8 cellular contexts compared by ENCODE assay signal in the genomic region with DNA sequence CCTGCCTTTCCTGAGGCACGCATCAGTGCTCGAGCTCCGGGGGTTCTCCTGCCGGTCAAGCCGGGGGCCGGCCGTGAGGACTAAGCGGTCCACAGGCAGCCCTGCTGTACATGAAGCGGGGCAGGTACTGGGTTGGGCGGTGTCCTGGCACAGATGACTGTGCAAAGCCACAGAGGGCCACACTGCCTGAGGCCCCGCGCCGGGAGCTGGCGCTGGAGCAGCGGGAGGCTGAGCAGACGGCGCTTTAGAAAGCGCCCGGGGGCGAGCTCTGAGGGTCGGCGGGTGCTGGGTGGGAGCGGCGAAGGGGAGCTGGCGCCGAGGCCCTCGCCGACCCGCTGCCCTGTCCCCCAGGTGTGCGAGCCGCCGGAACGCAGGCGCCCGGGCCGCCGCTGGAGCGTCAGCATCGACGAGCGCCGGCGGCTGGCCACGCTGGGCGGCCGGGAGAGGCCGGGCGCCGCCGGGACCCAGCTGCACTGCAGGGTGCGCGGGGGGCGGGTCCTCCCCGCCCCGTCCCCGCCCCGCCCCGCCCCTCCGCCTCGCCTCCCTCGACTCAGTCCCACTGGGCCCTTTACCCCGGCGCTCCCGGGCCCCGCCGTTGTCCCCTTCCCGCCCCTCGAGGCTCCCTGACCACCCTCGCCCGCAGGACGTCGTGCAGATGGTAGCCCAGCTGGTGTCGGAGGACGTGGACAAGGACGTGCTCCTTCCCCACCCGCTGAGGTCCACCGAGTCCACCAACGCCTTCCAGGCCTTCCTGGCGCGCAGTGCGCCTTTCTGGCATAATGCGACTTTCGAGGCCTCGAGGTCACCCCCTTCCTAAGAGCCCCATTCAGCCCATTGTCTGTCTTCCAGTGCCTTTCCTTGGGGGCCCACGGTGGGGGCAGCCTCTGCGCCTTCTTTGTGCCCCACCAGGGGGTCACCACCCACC. TPM values are rescaled to one million over a fixed set of nuclear protein-coding genes. Genes with fewer than 3 reads are reported as not detected.
DNase-seq lines count a peak whose midpoint lies in the region; ATAC-seq and TF ChIP-seq lines count a peak whose summit lies in the region.

No MANE protein-coding gene starts in this region.

- CTCF ChIA-PET in BJ (lab: Yijun Ruan, JAX) (interaction anchor here (1.4 kb wide), 1 partner anchor 40 kb away, joined by 4 read pairs; no protein-coding TSS in a partner anchor), WTC11 (lab: Charles Lee) (interaction anchor here (0.6 to 1.9 kb wide), 7 partner anchors 10 to 393 kb away, joined by 3 to 15 read pairs (median 4); no protein-coding TSS in a partner anchor)

- H3K4me3 Mint-ChIP-seq in HFFc6 (peak overlapping the region; percentile 63), WTC11 (peak overlapping the region; percentile 60)

- H3K4me3 ChIP-seq in BJ (ENCODE audit: low read depth, low read length) (peak overlapping the region; percentile 29), foreskin fibroblast (ENCODE audit: low read depth in 1 of 2, low read length in 2 of 2) (peak overlapping the region; percentile 28 to 42)

- H3K36me3 Mint-ChIP-seq in HFFc6 (ENCODE audit: low read depth) = no peaks in the 10 kb centered on the region; the same call in 1 of the 2 replicates
- H3K36me3 Mint-ChIP-seq in WTC11 = peaks cover 5% of the 10 kb centered on the region; the same call in 1 of the 2 replicates

- H3K27ac Mint-ChIP-seq in HFFc6 = no peak overlapping the region
- no peak overlapping the region for H3K27ac Mint-ChIP-seq in WTC11

- no peaks in the 10 kb centered on the region for H3K4me1 Mint-ChIP-seq in HFFc6 (ENCODE audit: low read depth)
- peaks cover 13% of the 10 kb centered on the region for H3K4me1 Mint-ChIP-seq in WTC11

- peak; percentile 35 for ATAC-seq in WTC11
- ATAC-seq in HG02798 (IDR thresholded peaks at IDR 0.05; ENCODE audit: poor library complexity, unreplicated experiment) = no peak

- POLR2A ChIA-PET in BJ (lab: Charles Lee) = interaction anchor here (0.6 kb wide), 1 partner anchor 19 kb away, joined by 3 read pairs; no protein-coding TSS in a partner anchor
- POLR2A ChIA-PET in WTC11 (lab: Charles Lee) = interaction anchor here (0.9 to 1.0 kb wide), 2 partner anchors 8 to 220 kb away, joined by 3 read pairs; a partner anchor contains a TSS

- H3K9me3 Mint-ChIP-seq in HFFc6 (no peaks in the 10 kb centered on the region), WTC11 (peaks cover 3% of the 10 kb centered on the region; the same call in 1 of the 2 replicates)

- intact Hi-C loops in posterior vena cava (cut with DNase I) = no loop called here

- no peak for TF ChIP-seq CTCF in BJ (IDR thresholded peaks at IDR 0.05; ENCODE audit: insufficient read depth, low read depth, low read length)
- TF ChIP-seq CTCF in HFFc6 (IDR thresholded peaks at IDR 0.05) = no peak
- TF ChIP-seq CTCF in WTC11 (IDR thresholded peaks at IDR 0.05) = no peak
- TF ChIP-seq CTCF in foreskin fibroblast (IDR thresholded peaks at IDR 0.05; ENCODE audit: low read depth, low read length) = no peak

- peaks cover 3% of the 10 kb centered on the region; the same call in 1 of the 2 replicates for H3K27me3 ChIP-seq in BJ (ENCODE audit: control insufficient read depth, insufficient read depth, low read length)

- peaks cover 7% of the 10 kb centered on the region for H3K27me3 Mint-ChIP-seq in HFFc6 (ENCODE audit: insufficient read depth)
- H3K27me3 Mint-ChIP-seq in WTC11 (ENCODE audit: low read depth) = peaks cover 85% of the 10 kb centered on the region

- H3K36me3 ChIP-seq in BJ (ENCODE audit: control insufficient read depth, insufficient read depth, low read length) = no peaks in the 10 kb centered on the region

- DNase-seq in BJ (ENCODE audit: low read depth) (no peak), HFFc6 (no peak), WTC11 (ENCODE audit: low spot score) (peak; percentile 14), foreskin fibroblast (peak; percentile 41 to 78), posterior vena cava (ENCODE audit: low spot score) (peak; percentile 84), Kasumi-1 (lab: John Stamatoyannopoulos, UW) (no peak)
- no peak for DNase-seq in effector CD8-positive, alpha-beta T cell (lab: John Stamatoyannopoulos, UW)

TF ChIP-seq in WTC11, 78 proteins besides CTCF, POLR2A, EP300 and RAD21:
- TF ChIP-seq, protein P1, sequence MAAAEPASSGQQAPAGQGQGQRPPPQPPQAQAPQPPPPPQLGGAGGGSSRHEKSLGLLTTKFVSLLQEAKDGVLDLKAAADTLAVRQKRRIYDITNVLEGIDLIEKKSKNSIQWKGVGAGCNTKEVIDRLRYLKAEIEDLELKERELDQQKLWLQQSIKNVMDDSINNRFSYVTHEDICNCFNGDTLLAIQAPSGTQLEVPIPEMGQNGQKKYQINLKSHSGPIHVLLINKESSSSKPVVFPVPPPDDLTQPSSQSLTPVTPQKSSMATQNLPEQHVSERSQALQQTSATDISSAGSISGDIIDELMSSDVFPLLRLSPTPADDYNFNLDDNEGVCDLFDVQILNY (CRISPR knock-in tag; IDR thresholded peaks at IDR 0.05) = peak; percentile 36; the same call in 1 of the 2 replicates
- TF ChIP-seq, protein P2, sequence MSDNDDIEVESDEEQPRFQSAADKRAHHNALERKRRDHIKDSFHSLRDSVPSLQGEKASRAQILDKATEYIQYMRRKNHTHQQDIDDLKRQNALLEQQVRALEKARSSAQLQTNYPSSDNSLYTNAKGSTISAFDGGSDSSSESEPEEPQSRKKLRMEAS (CRISPR knock-in tag; IDR thresholded peaks at IDR 0.05) = no peak
- TF ChIP-seq, protein P3, sequence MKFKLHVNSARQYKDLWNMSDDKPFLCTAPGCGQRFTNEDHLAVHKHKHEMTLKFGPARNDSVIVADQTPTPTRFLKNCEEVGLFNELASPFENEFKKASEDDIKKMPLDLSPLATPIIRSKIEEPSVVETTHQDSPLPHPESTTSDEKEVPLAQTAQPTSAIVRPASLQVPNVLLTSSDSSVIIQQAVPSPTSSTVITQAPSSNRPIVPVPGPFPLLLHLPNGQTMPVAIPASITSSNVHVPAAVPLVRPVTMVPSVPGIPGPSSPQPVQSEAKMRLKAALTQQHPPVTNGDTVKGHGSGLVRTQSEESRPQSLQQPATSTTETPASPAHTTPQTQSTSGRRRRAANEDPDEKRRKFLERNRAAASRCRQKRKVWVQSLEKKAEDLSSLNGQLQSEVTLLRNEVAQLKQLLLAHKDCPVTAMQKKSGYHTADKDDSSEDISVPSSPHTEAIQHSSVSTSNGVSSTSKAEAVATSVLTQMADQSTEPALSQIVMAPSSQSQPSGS (CRISPR knock-in tag; IDR thresholded peaks at IDR 0.05; ENCODE audit: borderline replicate concordance, low read depth) = no peak
- TF ChIP-seq, protein P4, sequence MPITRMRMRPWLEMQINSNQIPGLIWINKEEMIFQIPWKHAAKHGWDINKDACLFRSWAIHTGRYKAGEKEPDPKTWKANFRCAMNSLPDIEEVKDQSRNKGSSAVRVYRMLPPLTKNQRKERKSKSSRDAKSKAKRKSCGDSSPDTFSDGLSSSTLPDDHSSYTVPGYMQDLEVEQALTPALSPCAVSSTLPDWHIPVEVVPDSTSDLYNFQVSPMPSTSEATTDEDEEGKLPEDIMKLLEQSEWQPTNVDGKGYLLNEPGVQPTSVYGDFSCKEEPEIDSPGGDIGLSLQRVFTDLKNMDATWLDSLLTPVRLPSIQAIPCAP (CRISPR knock-in tag; IDR thresholded peaks at IDR 0.05) = 0 out of 2 replicates have a peak, but pooled peaks have one; percentile 32
- peak; percentile 8; the same call in 1 of the 2 replicates for TF ChIP-seq ZNF423 (CRISPR knock-in tag; IDR thresholded peaks at IDR 0.05)
- TF ChIP-seq ETV6 (CRISPR knock-in tag; IDR thresholded peaks at IDR 0.05) = no peak
- no peak; the same call in 1 of the 2 replicates for TF ChIP-seq CREM (CRISPR knock-in tag; IDR thresholded peaks at IDR 0.05)
- TF ChIP-seq, protein P5, sequence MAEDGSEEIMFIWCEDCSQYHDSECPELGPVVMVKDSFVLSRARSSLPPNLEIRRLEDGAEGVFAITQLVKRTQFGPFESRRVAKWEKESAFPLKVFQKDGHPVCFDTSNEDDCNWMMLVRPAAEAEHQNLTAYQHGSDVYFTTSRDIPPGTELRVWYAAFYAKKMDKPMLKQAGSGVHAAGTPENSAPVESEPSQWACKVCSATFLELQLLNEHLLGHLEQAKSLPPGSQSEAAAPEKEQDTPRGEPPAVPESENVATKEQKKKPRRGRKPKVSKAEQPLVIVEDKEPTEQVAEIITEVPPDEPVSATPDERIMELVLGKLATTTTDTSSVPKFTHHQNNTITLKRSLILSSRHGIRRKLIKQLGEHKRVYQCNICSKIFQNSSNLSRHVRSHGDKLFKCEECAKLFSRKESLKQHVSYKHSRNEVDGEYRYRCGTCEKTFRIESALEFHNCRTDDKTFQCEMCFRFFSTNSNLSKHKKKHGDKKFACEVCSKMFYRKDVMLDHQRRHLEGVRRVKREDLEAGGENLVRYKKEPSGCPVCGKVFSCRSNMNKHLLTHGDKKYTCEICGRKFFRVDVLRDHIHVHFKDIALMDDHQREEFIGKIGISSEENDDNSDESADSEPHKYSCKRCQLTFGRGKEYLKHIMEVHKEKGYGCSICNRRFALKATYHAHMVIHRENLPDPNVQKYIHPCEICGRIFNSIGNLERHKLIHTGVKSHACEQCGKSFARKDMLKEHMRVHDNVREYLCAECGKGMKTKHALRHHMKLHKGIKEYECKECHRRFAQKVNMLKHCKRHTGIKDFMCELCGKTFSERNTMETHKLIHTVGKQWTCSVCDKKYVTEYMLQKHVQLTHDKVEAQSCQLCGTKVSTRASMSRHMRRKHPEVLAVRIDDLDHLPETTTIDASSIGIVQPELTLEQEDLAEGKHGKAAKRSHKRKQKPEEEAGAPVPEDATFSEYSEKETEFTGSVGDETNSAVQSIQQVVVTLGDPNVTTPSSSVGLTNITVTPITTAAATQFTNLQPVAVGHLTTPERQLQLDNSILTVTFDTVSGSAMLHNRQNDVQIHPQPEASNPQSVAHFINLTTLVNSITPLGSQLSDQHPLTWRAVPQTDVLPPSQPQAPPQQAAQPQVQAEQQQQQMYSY (CRISPR knock-in tag; IDR thresholded peaks at IDR 0.05) = peak; percentile 12; the same call in 1 of the 2 replicates
- TF ChIP-seq RELA (CRISPR knock-in tag; IDR thresholded peaks at IDR 0.05; ENCODE audit: borderline replicate concordance) = no peak
- TF ChIP-seq FOXP1 (CRISPR knock-in tag; IDR thresholded peaks at IDR 0.05; ENCODE audit: borderline replicate concordance) = peak; percentile 19; the same call in 1 of the 2 replicates

RNA-seq across cellular contexts. Expression of a gene that starts 8.3 kb away (rescaled TPM):
- 40.3 and 48.8 TPM in 2 replicates for polyA plus RNA-seq in BJ (2011; rRNA removed)
- 47.8 and 51.7 TPM in 2 replicates for polyA minus RNA-seq in BJ (2011; rRNA and poly(A)+ RNA removed)
- 10 to 100 TPM; 67.5 to 71.3 (median 69.2) TPM for total RNA-seq in HFFc6 (2021; fragmentation: NEBNext Ultra II Directional; extraction: Animal tissue kit (Norgen Biotek cat#: 25700))
- total RNA-seq in WTC11 (2021) (248 to 279 TPM (median 251 TPM) in 3 replicates), posterior vena cava (10 to 100 TPM; 60.7 to 62.0 TPM)

RNA-seq across cellular contexts. Expression of a gene that starts 12.9 kb away (rescaled TPM):
- polyA plus RNA-seq in BJ (2011; rRNA removed) = 0.17 and 0.22 TPM in 2 replicates
- 0.31 and 0.52 TPM in 2 replicates for polyA minus RNA-seq in BJ (2011; rRNA and poly(A)+ RNA removed)
- 1 to 10 TPM in 2 of 6 experiments, under 1 TPM in 4; 0.34 to 2.1 (median 0.76) TPM for total RNA-seq in HFFc6 (2021; fragmentation: NEBNext Ultra II Directional; extraction: Animal tissue kit (Norgen Biotek cat#: 25700))
- total RNA-seq in WTC11 (2021) (0.55 to 2.2 TPM (median 0.87 TPM) in 3 replicates), posterior vena cava (under 1 TPM; 0.23 to 0.71 TPM)

Comparison
In these comparisons a context has a peak if more than half of its experiments do, and no peak if none do; other contexts are left out.
1. DNase-seq: peak in WTC11 (single experiment), foreskin fibroblast (2 of 2) and posterior vena cava (single experiment); none in BJ (single experiment), HFFc6 (single experiment), Kasumi-1 (0 of 2) and effector CD8-positive, alpha-beta T cell (single experiment).